8 cellular contexts compared by ENCODE assay signal in genomic region chr10:70132098-70133029, GRCh38. TPM values are rescaled to one million over a fixed set of nuclear protein-coding genes. Genes with fewer than 3 reads are reported as not detected.
A peak's percentile ranks its signal among the peaks of the same experiment; 100 is the strongest.
DNase-seq lines count a peak whose midpoint lies in the region; ATAC-seq and TF ChIP-seq lines count a peak whose summit lies in the region.

Gene AIFM2 (minus strand): TSS chr10:70132825. CDS start chr10:70124084, 8,741 bp downstream.

- no peaks in the 10 kb centered on the region for H3K9me2 ChIP-seq in Karpas-422 (replicated peaks; ENCODE audit: insufficient read depth, low read length)

- H3K36me3 ChIP-seq in Karpas-422 (ENCODE audit: insufficient read depth, low read length) = peaks cover 7% of the 10 kb centered on the region; the same call in 1 of the 2 replicates
- no peaks in the 10 kb centered on the region for H3K36me3 ChIP-seq in suprapubic skin

- peaks cover 28% of the 10 kb centered on the region for H3K4me1 Mint-ChIP-seq in activated CD8-positive, alpha-beta T cell treated with anti-CD3 and anti-CD28 coated beads, Interleukin-2, amount 10 ng/mL, durations not matched to agents 7 days and 5 days (ENCODE audit: low read depth)

- H3K4me2 ChIP-seq in Karpas-422 (ENCODE audit: low read depth, low read length, poor library complexity, severe bottlenecking) = peak within 1 kb of the TSS; percentile 98

- TF ChIP-seq EP300 in suprapubic skin (IDR thresholded peaks at IDR 0.05) = no peak

- H4K20me1 ChIP-seq in Karpas-422 (ENCODE audit: insufficient read depth, low read depth, low read length) = no peaks in the 10 kb centered on the region

- TF ChIP-seq CTCF in suprapubic skin (IDR thresholded peaks at IDR 0.05) = no peak

- H3K36me3 Mint-ChIP-seq in activated CD8-positive, alpha-beta T cell treated with anti-CD3 and anti-CD28 coated beads, Interleukin-2, amount 10 ng/mL, durations not matched to agents 7 days and 5 days (ENCODE audit: low read depth) = peaks cover 4% of the 10 kb centered on the region

- peak within 1 kb of the TSS; percentile 85 for H3K4me3 Mint-ChIP-seq in activated CD8-positive, alpha-beta T cell treated with anti-CD3 and anti-CD28 coated beads, Interleukin-2, amount 10 ng/mL, durations not matched to agents 7 days and 5 days

- no peaks in the 10 kb centered on the region for H3K9me3 Mint-ChIP-seq in activated CD8-positive, alpha-beta T cell treated with anti-CD3 and anti-CD28 coated beads, Interleukin-2, amount 10 ng/mL, durations not matched to agents 7 days and 5 days (ENCODE audit: insufficient read depth)

- peak within 1 kb of the TSS; percentile 86 for H2AFZ ChIP-seq in Karpas-422 (ENCODE audit: low read length)

- peak within 1 kb of the TSS; percentile 89 for H3K9ac ChIP-seq in Karpas-422 (ENCODE audit: low read length)

- H3K27me3 Mint-ChIP-seq in activated CD8-positive, alpha-beta T cell treated with anti-CD3 and anti-CD28 coated beads, Interleukin-2, amount 10 ng/mL, durations not matched to agents 7 days and 5 days (ENCODE audit: low read depth) = no peaks in the 10 kb centered on the region

- DNase-seq in NCI-H2196 (lab: John Stamatoyannopoulos, UW; ENCODE audit: unreplicated experiment) = peak; percentile 38
- DNase-seq in NCI-H2196 treated with DMSO at 0.1 percent for 48 hours (lab: John Stamatoyannopoulos, UW; ENCODE audit: unreplicated experiment) = no peak
- DNase-seq in H4 (ENCODE audit: low spot score) = peak; percentile 63
- DNase-seq in Karpas-422 = peak; percentile 85
- DNase-seq in activated CD8-positive, alpha-beta T cell treated with anti-CD3 and anti-CD28 coated beads, Interleukin-2, amount 10 ng/mL, durations not matched to agents 7 days and 5 days = peak; percentile 55
- DNase-seq in epidermal melanocyte (ENCODE audit: insufficient read length, low spot score) = peak; percentile 78
- peak; percentile 88 to 90 for DNase-seq in suprapubic skin (ENCODE audit: low spot score in 2 of 2)

- CTCF ChIA-PET in activated CD8-positive, alpha-beta T cell treated with anti-CD3 and anti-CD28 coated beads, Interleukin-2, amount 10 ng/mL, durations not matched to agents 7 days and 5 days (lab: Charles Lee) = interaction anchor here (1.0 kb wide), 1 partner anchor 14 kb away, joined by 4 read pairs; no protein-coding TSS in a partner anchor

- POLR2A ChIA-PET in activated CD8-positive, alpha-beta T cell treated with anti-CD3 and anti-CD28 coated beads, Interleukin-2, amount 10 ng/mL, durations not matched to agents 7 days and 5 days (lab: Charles Lee) = interaction anchor here (1.2 to 1.7 kb wide), 2 partner anchors 14 to 39 kb away, joined by 5 to 6 read pairs; partner anchors contain the start of gene TYSND1

- H3K27me3 ChIP-seq in Karpas-422 (ENCODE audit: low read length) (no peaks in the 10 kb centered on the region), mononuclear cell (ENCODE audit: insufficient read depth, low read length) (no peaks in the 10 kb centered on the region), suprapubic skin (no peaks in the 10 kb centered on the region)

- H3K9me3 ChIP-seq in Karpas-422 (ENCODE audit: low read length) = no peaks in the 10 kb centered on the region
- no peaks in the 10 kb centered on the region for H3K9me3 ChIP-seq in mononuclear cell (ENCODE audit: low read depth, low read length)
- H3K9me3 ChIP-seq in suprapubic skin = no peaks in the 10 kb centered on the region

- TF ChIP-seq POLR2A in suprapubic skin (IDR thresholded peaks at IDR 0.05) = peak in 1 of 2 donors; percentile 43

- ATAC-seq in activated CD8-positive, alpha-beta T cell treated with anti-CD3 and anti-CD28 coated beads, Interleukin-2, amount 10 ng/mL, durations not matched to agents 7 days and 5 days = peak; percentile 89

- peaks cover 40% of the 10 kb centered on the region for H3K79me2 ChIP-seq in Karpas-422 (ENCODE audit: low read length)

- H3K4me1 ChIP-seq in Karpas-422 (ENCODE audit: low read length) = peaks cover 29% of the 10 kb centered on the region
- peaks cover 19% of the 10 kb centered on the region for H3K4me1 ChIP-seq in mononuclear cell (ENCODE audit: insufficient read depth, low read length)
- H3K4me1 ChIP-seq in suprapubic skin = peaks cover 26% of the 10 kb centered on the region

- H3K4me3 ChIP-seq in Karpas-422 (ENCODE audit: low read length) = peak within 1 kb of the TSS; percentile 92
- peak within 1 kb of the TSS; percentile 52 for H3K4me3 ChIP-seq in mononuclear cell (ENCODE audit: low read length)
- peak within 1 kb of the TSS; percentile 68 for H3K4me3 ChIP-seq in suprapubic skin

- peak within 1 kb of the TSS; percentile 89 for H3K27ac Mint-ChIP-seq in activated CD8-positive, alpha-beta T cell treated with anti-CD3 and anti-CD28 coated beads, Interleukin-2, amount 10 ng/mL, durations not matched to agents 7 days and 5 days

- WGBS in suprapubic skin = 13% methylated on average over 33 of the region's 80 CpGs

- H3K27ac ChIP-seq in Karpas-422 (ENCODE audit: low read length) = peak within 1 kb of the TSS; percentile 76
- H3K27ac ChIP-seq in suprapubic skin = peak within 1 kb of the TSS; percentile 68

RNA-seq across cellular contexts. Expression of gene AIFM2, which starts in this region (rescaled TPM):
- total RNA-seq in H4 (2014; rRNA removed; shearing (Covaris generic)) = 9.2 and 10.6 TPM in 2 replicates
- 5.7 and 8.9 TPM in 2 replicates for total RNA-seq in Karpas-422 (2014; rRNA removed; shearing (Covaris generic); ENCODE audit: low replicate concordance)
- total RNA-seq in activated CD8-positive, alpha-beta T cell treated with anti-CD3 and anti-CD28 coated beads, Interleukin-2, amount 10 ng/mL, durations not matched to agents 7 days and 5 days = 1 to 10 TPM; 7.2 to 7.5 TPM
- total RNA-seq in mononuclear cell = 1.0 TPM
- 1 to 10 TPM; 3.3 to 10.0 (median 6.7) TPM for total RNA-seq in suprapubic skin
